ENCODE assay signal across 10 cellular contexts in genomic region chr4:84235545-84235944, GRCh38.
DNase-seq lines count a peak whose midpoint lies in the region; ATAC-seq and TF ChIP-seq lines count a peak whose summit lies in the region.
"Had no signal": no experiment of that assay in that cellular context is flagged by ENCODE, and none has a peak within 500 bp of the region (broad histone marks: within the 10 kb centered on the region; RNA-seq: fewer than 3 reads in every experiment).

No MANE protein-coding gene starts in this region.

- no peak for TF ChIP-seq POLR2A in erythroblast (IDR thresholded peaks at IDR 0.05; ENCODE audit: low read length)

- DNase-seq in GM12865 (ENCODE audit: low read depth) (peak; percentile 80), erythroblast (lab: John Stamatoyannopoulos, UW) (no peak), HCEC 1CT (no peak), NCI-H2107 treated with DMSO at 0.1 percent for 48 hours (lab: John Stamatoyannopoulos, UW; ENCODE audit: unreplicated experiment) (no peak), amygdala (lab: John Stamatoyannopoulos, UW) (no peak)
- DNase-seq: NCI-H82 had no signal

- TF ChIP-seq CTCF in GM12865 (IDR thresholded peaks at IDR 0.05; ENCODE audit: insufficient read depth, low read depth, low read length, missing control alignments) = no peak

- ATAC-seq in GM19395 (IDR thresholded peaks at IDR 0.05; ENCODE audit: unreplicated experiment) (peak; percentile 100), HG02798 (IDR thresholded peaks at IDR 0.05; ENCODE audit: poor library complexity, unreplicated experiment) (peak; percentile 99), HG03460 (IDR thresholded peaks at IDR 0.05; ENCODE audit: unreplicated experiment) (peak; percentile 99)

- H3K4me3 ChIP-seq in GM12865 (ENCODE audit: low read depth, low read length) = no peak overlapping the region
- H3K4me3 ChIP-seq: smooth muscle cell had no signal
